Comparison of ENCODE assay signal across 1 cellular context in the genomic region with DNA sequence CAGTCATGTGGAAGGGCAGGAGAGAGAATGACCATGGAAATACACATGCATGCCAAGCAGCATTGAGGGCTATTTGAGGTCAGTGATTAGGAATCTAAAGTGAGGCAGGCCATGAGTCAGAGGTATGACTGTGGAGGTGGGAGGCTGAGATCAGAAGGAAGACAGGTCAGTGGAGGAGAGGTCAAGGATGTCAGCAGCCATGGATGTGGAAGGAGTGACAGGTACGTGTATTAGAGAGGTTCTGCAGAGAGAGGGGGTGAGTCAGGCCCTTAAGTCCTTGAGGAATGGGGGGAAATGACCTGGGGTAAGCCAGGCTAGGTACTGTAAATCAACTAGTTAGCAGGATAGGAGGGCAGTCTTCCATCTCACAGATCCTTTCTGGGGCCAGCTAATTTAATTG.
TF ChIP-seq lines count a peak whose summit lies in the region.

No MANE protein-coding gene starts in this region.

TF ChIP-seq in HepG2, 621 proteins besides CTCF, POLR2A, EP300 and RAD21 (continued from another document and continues in another):
- TF ChIP-seq, protein P1, sequence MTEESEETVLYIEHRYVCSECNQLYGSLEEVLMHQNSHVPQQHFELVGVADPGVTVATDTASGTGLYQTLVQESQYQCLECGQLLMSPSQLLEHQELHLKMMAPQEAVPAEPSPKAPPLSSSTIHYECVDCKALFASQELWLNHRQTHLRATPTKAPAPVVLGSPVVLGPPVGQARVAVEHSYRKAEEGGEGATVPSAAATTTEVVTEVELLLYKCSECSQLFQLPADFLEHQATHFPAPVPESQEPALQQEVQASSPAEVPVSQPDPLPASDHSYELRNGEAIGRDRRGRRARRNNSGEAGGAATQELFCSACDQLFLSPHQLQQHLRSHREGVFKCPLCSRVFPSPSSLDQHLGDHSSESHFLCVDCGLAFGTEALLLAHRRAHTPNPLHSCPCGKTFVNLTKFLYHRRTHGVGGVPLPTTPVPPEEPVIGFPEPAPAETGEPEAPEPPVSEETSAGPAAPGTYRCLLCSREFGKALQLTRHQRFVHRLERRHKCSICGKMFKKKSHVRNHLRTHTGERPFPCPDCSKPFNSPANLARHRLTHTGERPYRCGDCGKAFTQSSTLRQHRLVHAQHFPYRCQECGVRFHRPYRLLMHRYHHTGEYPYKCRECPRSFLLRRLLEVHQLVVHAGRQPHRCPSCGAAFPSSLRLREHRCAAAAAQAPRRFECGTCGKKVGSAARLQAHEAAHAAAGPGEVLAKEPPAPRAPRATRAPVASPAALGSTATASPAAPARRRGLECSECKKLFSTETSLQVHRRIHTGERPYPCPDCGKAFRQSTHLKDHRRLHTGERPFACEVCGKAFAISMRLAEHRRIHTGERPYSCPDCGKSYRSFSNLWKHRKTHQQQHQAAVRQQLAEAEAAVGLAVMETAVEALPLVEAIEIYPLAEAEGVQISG (CRISPR knock-in tag; IDR thresholded peaks at IDR 0.05), result no peak
- TF ChIP-seq ZNF792 (CRISPR knock-in tag; IDR thresholded peaks at IDR 0.05), result no peak
- peak; percentile 67 to 71; a peak in 3 of 4 replicates for TF ChIP-seq NR2F1 (CRISPR knock-in tag; IDR thresholded peaks at IDR 0.05)
- TF ChIP-seq, protein P2, sequence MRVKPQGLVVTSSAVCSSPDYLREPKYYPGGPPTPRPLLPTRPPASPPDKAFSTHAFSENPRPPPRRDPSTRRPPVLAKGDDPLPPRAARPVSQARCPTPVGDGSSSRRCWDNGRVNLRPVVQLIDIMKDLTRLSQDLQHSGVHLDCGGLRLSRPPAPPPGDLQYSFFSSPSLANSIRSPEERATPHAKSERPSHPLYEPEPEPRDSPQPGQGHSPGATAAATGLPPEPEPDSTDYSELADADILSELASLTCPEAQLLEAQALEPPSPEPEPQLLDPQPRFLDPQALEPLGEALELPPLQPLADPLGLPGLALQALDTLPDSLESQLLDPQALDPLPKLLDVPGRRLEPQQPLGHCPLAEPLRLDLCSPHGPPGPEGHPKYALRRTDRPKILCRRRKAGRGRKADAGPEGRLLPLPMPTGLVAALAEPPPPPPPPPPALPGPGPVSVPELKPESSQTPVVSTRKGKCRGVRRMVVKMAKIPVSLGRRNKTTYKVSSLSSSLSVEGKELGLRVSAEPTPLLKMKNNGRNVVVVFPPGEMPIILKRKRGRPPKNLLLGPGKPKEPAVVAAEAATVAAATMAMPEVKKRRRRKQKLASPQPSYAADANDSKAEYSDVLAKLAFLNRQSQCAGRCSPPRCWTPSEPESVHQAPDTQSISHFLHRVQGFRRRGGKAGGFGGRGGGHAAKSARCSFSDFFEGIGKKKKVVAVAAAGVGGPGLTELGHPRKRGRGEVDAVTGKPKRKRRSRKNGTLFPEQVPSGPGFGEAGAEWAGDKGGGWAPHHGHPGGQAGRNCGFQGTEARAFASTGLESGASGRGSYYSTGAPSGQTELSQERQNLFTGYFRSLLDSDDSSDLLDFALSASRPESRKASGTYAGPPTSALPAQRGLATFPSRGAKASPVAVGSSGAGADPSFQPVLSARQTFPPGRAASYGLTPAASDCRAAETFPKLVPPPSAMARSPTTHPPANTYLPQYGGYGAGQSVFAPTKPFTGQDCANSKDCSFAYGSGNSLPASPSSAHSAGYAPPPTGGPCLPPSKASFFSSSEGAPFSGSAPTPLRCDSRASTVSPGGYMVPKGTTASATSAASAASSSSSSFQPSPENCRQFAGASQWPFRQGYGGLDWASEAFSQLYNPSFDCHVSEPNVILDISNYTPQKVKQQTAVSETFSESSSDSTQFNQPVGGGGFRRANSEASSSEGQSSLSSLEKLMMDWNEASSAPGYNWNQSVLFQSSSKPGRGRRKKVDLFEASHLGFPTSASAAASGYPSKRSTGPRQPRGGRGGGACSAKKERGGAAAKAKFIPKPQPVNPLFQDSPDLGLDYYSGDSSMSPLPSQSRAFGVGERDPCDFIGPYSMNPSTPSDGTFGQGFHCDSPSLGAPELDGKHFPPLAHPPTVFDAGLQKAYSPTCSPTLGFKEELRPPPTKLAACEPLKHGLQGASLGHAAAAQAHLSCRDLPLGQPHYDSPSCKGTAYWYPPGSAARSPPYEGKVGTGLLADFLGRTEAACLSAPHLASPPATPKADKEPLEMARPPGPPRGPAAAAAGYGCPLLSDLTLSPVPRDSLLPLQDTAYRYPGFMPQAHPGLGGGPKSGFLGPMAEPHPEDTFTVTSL (CRISPR knock-in tag; IDR thresholded peaks at IDR 0.05; ENCODE audit: borderline replicate concordance), result no peak
- TF ChIP-seq TCF7 (IDR thresholded peaks at IDR 0.05; ENCODE audit: low read depth), result peak; percentile 24; the same call in 1 of the 2 replicates
- TF ChIP-seq RXRB (CRISPR knock-in tag; IDR thresholded peaks at IDR 0.05; ENCODE audit: borderline replicate concordance), result peak; percentile 91
- TF ChIP-seq NFE2 (CRISPR knock-in tag; IDR thresholded peaks at IDR 0.05), result no peak
- no peak for TF ChIP-seq YEATS4 (CRISPR knock-in tag; IDR thresholded peaks at IDR 0.05; ENCODE audit: borderline replicate concordance)
- no peak for TF ChIP-seq ZNF207 (IDR thresholded peaks at IDR 0.05; ENCODE audit: borderline replicate concordance)
- no peak for TF ChIP-seq RFX3 (CRISPR knock-in tag; IDR thresholded peaks at IDR 0.05)
- TF ChIP-seq ZNF101 (CRISPR knock-in tag; IDR thresholded peaks at IDR 0.05; ENCODE audit: borderline replicate concordance, low read depth), result no peak
- no peak for TF ChIP-seq BCL6 (CRISPR knock-in tag; IDR thresholded peaks at IDR 0.05)
- TF ChIP-seq TAF1 (CRISPR knock-in tag; IDR thresholded peaks at IDR 0.05), result no peak
- TF ChIP-seq ZNF713 (CRISPR knock-in tag; IDR thresholded peaks at IDR 0.05), result no peak
- TF ChIP-seq GFI1 (CRISPR knock-in tag; IDR thresholded peaks at IDR 0.05; ENCODE audit: borderline replicate concordance), result no peak
- no peak for TF ChIP-seq GABPB1 (CRISPR knock-in tag; IDR thresholded peaks at IDR 0.05)
- TF ChIP-seq, protein P3, sequence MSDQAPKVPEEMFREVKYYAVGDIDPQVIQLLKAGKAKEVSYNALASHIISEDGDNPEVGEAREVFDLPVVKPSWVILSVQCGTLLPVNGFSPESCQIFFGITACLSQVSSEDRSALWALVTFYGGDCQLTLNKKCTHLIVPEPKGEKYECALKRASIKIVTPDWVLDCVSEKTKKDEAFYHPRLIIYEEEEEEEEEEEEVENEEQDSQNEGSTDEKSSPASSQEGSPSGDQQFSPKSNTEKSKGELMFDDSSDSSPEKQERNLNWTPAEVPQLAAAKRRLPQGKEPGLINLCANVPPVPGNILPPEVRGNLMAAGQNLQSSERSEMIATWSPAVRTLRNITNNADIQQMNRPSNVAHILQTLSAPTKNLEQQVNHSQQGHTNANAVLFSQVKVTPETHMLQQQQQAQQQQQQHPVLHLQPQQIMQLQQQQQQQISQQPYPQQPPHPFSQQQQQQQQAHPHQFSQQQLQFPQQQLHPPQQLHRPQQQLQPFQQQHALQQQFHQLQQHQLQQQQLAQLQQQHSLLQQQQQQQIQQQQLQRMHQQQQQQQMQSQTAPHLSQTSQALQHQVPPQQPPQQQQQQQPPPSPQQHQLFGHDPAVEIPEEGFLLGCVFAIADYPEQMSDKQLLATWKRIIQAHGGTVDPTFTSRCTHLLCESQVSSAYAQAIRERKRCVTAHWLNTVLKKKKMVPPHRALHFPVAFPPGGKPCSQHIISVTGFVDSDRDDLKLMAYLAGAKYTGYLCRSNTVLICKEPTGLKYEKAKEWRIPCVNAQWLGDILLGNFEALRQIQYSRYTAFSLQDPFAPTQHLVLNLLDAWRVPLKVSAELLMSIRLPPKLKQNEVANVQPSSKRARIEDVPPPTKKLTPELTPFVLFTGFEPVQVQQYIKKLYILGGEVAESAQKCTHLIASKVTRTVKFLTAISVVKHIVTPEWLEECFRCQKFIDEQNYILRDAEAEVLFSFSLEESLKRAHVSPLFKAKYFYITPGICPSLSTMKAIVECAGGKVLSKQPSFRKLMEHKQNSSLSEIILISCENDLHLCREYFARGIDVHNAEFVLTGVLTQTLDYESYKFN (CRISPR knock-in tag; conservative IDR thresholded peaks at IDR 0.05), result no peak
- TF ChIP-seq, protein P4, sequence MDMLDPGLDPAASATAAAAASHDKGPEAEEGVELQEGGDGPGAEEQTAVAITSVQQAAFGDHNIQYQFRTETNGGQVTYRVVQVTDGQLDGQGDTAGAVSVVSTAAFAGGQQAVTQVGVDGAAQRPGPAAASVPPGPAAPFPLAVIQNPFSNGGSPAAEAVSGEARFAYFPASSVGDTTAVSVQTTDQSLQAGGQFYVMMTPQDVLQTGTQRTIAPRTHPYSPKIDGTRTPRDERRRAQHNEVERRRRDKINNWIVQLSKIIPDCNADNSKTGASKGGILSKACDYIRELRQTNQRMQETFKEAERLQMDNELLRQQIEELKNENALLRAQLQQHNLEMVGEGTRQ (IDR thresholded peaks at IDR 0.05; ENCODE audit: low read depth, low read length), result no peak
- TF ChIP-seq, protein P4 (CRISPR knock-in tag; IDR thresholded peaks at IDR 0.05; ENCODE audit: borderline replicate concordance), result no peak
- TF ChIP-seq, protein P5, sequence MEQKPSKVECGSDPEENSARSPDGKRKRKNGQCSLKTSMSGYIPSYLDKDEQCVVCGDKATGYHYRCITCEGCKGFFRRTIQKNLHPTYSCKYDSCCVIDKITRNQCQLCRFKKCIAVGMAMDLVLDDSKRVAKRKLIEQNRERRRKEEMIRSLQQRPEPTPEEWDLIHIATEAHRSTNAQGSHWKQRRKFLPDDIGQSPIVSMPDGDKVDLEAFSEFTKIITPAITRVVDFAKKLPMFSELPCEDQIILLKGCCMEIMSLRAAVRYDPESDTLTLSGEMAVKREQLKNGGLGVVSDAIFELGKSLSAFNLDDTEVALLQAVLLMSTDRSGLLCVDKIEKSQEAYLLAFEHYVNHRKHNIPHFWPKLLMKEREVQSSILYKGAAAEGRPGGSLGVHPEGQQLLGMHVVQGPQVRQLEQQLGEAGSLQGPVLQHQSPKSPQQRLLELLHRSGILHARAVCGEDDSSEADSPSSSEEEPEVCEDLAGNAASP (CRISPR knock-in tag; IDR thresholded peaks at IDR 0.05; ENCODE audit: borderline replicate concordance), result peak; percentile 40; the same call in 1 of the 2 replicates
- no peak for TF ChIP-seq MBNL3 (CRISPR knock-in tag; conservative IDR thresholded peaks at IDR 0.05)
- TF ChIP-seq, protein P6, sequence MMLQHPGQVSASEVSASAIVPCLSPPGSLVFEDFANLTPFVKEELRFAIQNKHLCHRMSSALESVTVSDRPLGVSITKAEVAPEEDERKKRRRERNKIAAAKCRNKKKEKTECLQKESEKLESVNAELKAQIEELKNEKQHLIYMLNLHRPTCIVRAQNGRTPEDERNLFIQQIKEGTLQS (CRISPR knock-in tag; IDR thresholded peaks at IDR 0.05), result no peak
- TF ChIP-seq ZNF138 (CRISPR knock-in tag; IDR thresholded peaks at IDR 0.05; ENCODE audit: low read depth), result no peak
- TF ChIP-seq KMT2B (CRISPR knock-in tag; IDR thresholded peaks at IDR 0.05), result no peak
- no peak for TF ChIP-seq ZNF570 (CRISPR knock-in tag; IDR thresholded peaks at IDR 0.05; ENCODE audit: borderline replicate concordance)
- TF ChIP-seq SP140L (CRISPR knock-in tag; IDR thresholded peaks at IDR 0.05; ENCODE audit: borderline replicate concordance), result no peak
- no peak for TF ChIP-seq ZNF678 (CRISPR knock-in tag; IDR thresholded peaks at IDR 0.05)
- no peak for TF ChIP-seq MATR3 (CRISPR knock-in tag; IDR thresholded peaks at IDR 0.05)
- TF ChIP-seq, protein P7, sequence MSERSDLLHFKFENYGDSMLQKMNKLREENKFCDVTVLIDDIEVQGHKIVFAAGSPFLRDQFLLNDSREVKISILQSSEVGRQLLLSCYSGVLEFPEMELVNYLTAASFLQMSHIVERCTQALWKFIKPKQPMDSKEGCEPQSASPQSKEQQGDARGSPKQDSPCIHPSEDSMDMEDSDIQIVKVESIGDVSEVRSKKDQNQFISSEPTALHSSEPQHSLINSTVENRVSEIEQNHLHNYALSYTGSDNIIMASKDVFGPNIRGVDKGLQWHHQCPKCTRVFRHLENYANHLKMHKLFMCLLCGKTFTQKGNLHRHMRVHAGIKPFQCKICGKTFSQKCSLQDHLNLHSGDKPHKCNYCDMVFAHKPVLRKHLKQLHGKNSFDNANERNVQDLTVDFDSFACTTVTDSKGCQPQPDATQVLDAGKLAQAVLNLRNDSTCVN (CRISPR knock-in tag; IDR thresholded peaks at IDR 0.05; ENCODE audit: borderline replicate concordance), result no peak
- no peak for TF ChIP-seq HMGA1 (CRISPR knock-in tag; conservative IDR thresholded peaks at IDR 0.05)
- TF ChIP-seq, protein P8, sequence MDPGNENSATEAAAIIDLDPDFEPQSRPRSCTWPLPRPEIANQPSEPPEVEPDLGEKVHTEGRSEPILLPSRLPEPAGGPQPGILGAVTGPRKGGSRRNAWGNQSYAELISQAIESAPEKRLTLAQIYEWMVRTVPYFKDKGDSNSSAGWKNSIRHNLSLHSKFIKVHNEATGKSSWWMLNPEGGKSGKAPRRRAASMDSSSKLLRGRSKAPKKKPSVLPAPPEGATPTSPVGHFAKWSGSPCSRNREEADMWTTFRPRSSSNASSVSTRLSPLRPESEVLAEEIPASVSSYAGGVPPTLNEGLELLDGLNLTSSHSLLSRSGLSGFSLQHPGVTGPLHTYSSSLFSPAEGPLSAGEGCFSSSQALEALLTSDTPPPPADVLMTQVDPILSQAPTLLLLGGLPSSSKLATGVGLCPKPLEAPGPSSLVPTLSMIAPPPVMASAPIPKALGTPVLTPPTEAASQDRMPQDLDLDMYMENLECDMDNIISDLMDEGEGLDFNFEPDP (CRISPR knock-in tag; conservative IDR thresholded peaks at IDR 0.05), result no peak
- TF ChIP-seq ZNF672 (CRISPR knock-in tag; IDR thresholded peaks at IDR 0.05), result no peak
- peak; percentile 65; the same call in 1 of the 2 replicates for TF ChIP-seq CREB1 (IDR thresholded peaks at IDR 0.05)
- no peak for TF ChIP-seq CREB1 (CRISPR knock-in tag; IDR thresholded peaks at IDR 0.05)
- no peak for TF ChIP-seq MTA1 (CRISPR knock-in tag; IDR thresholded peaks at IDR 0.05; ENCODE audit: borderline replicate concordance)
- peak; percentile 87 for TF ChIP-seq RARA (CRISPR knock-in tag; IDR thresholded peaks at IDR 0.05)
- TF ChIP-seq BHLHE40 (IDR thresholded peaks at IDR 0.05; ENCODE audit: low read length), result no peak
- TF ChIP-seq TEAD3 (CRISPR knock-in tag; optimal IDR thresholded peaks at IDR 0.05; ENCODE audit: borderline replicate concordance), result peak; percentile 31
- no peak for TF ChIP-seq REXO4 (CRISPR knock-in tag; IDR thresholded peaks at IDR 0.05; ENCODE audit: borderline replicate concordance)
